ENCODE assay signal across 23 cellular contexts in the genomic region with DNA sequence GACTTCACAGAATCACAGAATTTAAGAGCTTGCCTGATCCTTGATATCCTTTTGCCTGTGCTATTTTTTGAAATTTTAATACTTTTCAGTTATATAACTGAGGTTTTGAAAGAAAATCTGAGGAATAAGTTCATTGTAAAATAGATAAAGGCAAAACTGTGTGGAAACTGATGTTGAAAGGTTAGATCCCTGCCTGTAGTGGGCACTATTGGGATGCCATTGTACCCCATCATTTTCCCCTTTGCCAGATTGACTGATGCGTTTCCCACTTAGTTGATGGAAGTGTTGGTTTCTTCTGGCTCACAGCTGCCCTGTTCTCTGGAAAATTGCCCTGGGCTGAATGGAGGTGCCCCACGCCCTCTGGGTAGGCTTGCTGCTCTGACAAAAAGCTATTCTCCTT.
DNase-seq lines count a peak whose midpoint lies in the region; FAIRE-seq and TF ChIP-seq lines count a peak whose summit lies in the region.
"Had no signal": no experiment of that assay in that cellular context is flagged by ENCODE, and none has a peak within 500 bp of the region (broad histone marks: within the 10 kb centered on the region; RNA-seq: fewer than 3 reads in every experiment).

No MANE protein-coding gene starts in this region.

- no peak overlapping the region for H3K56ac ChIP-seq in H1 (replicated peaks; ENCODE audit: insufficient read length, low read depth, low read length)

- DNase-seq in M059J (ENCODE audit: low read depth) = peak; percentile 4
- no peak for DNase-seq in H1 (ENCODE audit: low read depth in 1 of 2, low spot score in 2 of 2)
- DNase-seq in retinal pigment epithelial cell (ENCODE audit: low read depth) = no peak
- no peak for DNase-seq in activated effector memory CD4-positive, alpha-beta T cell treated with anti-CD3 and anti-CD28 coated beads, Interleukin-2, amount 50 U/mL, for 16 hours
- DNase-seq in NCI-H2081 treated with DMSO at 0.1 percent for 48 hours (lab: John Stamatoyannopoulos, UW) = no peak
- no peak for DNase-seq in NCI-H510A (lab: John Stamatoyannopoulos, UW)
- DNase-seq: activated CD4-positive, alpha-beta T cell treated with anti-CD3 and anti-CD28 coated beads, Interleukin-2, amount 50 U/mL, for 1 hour; activated CD8-positive, alpha-beta memory T cell treated with anti-CD3 and anti-CD28 coated beads, Interleukin-2, amount 50 U/mL, for 48 hours; activated gamma-delta T cell treated with Interleukin-2 at 50 U/mL for 16 hours; amniotic stem cell; central memory CD4-positive, alpha-beta T cell; effector CD4-positive, alpha-beta T cell; GF-D8; Kasumi-1; natural killer cell; NCI-H1417; NCI-H526; OCI-M1; stimulated activated naive CD8-positive, alpha-beta T cell treated with anti-CD3 and anti-CD28 coated beads, Interleukin-15, Interleukin-2, amounts not matched to agents 100 U/mL and 50 U/mL, for 24 hours had no signal

- no peak overlapping the region for H2BK20ac ChIP-seq in H1 (ENCODE audit: low read length)

- H2AFZ ChIP-seq in H1 (ENCODE audit: low read length) = no peak overlapping the region; the same call in 1 of the 2 replicates

- no peak overlapping the region for H3K27ac ChIP-seq in H1 (ENCODE audit: low read depth, low read length)
- H3K27ac ChIP-seq: BLaER1, tibial nerve had no signal

- no peak overlapping the region for H2BK120ac ChIP-seq in H1 (replicated peaks; ENCODE audit: low read depth, low read length)

- H3K18ac ChIP-seq in H1 (ENCODE audit: extremely low read depth, low read length) = no peak overlapping the region

- H2BK5ac ChIP-seq in H1 (ENCODE audit: low read depth, low read length) = no peak overlapping the region

- no peak overlapping the region for H3K14ac ChIP-seq in H1 (ENCODE audit: insufficient read length)

- H3K23me2 ChIP-seq in H1 (ENCODE audit: low read depth, low read length) = no peaks in the 10 kb centered on the region

- H2BK15ac ChIP-seq in H1 (ENCODE audit: low read length) = no peak overlapping the region

- H4K20me1 ChIP-seq in H1 (replicated peaks in 1 of 2; ENCODE audit: control insufficient read depth in 1 of 2, insufficient read depth in 2 of 2, low read length in 2 of 2) = no peaks in the 10 kb centered on the region
- H4K20me1 ChIP-seq: BLaER1 had no signal

- H3K23ac ChIP-seq in H1 (ENCODE audit: insufficient read length) = no peak overlapping the region

- no peak for TF ChIP-seq EP300 in H1 (IDR thresholded peaks at IDR 0.05; ENCODE audit: borderline replicate concordance in 1 of 2, low read depth in 2 of 2, low read length in 2 of 2)

- no peak overlapping the region for H3K9ac ChIP-seq in H1 (replicated peaks in 1 of 4; ENCODE audit: extremely low read depth in 1 of 4, low read depth in 3 of 4, low read length in 3 of 4)
- H3K9ac ChIP-seq: BLaER1 had no signal

- TF ChIP-seq POLR2A in H1 (IDR thresholded peaks at IDR 0.05; ENCODE audit: control extremely low read depth in 1 of 2, low read depth in 2 of 2, low read length in 2 of 2) = no peak

- no peak overlapping the region for H3K4ac ChIP-seq in H1 (replicated peaks; ENCODE audit: insufficient read length, low read depth, low read length)

- CTCF ChIA-PET in H1 (lab: Charles Lee; ENCODE audit: partially characterized antibody) = interaction anchor here (0.6 to 3.7 kb wide), 24 partner anchors 11 to 579 kb away, joined by 3 to 25 read pairs (median 4); no protein-coding TSS in a partner anchor

- H3K36me3 ChIP-seq in H1 (ENCODE audit: control insufficient read depth in 2 of 4, insufficient read depth in 4 of 4, low read length in 3 of 4) = no peaks in the 10 kb centered on the region
- H3K36me3 ChIP-seq: BLaER1 had no signal

- no peak overlapping the region for H4K5ac ChIP-seq in H1 (ENCODE audit: insufficient read length, low read depth, low read length)

- H3K27me3 ChIP-seq in H1 (replicated peaks in 1 of 4; ENCODE audit: control insufficient read depth in 3 of 4, extremely low read depth in 1 of 4, insufficient read depth in 3 of 4, low read length in 3 of 4) = no peaks in the 10 kb centered on the region
- H3K27me3 ChIP-seq: BLaER1, tibial nerve had no signal

- peaks cover 0 to 2% of the 10 kb centered on the region in 2 experiments; a peak in 1 of 4 replicates for H3K9me3 ChIP-seq in H1 (ENCODE audit: insufficient read depth in 2 of 2, low read depth in 1 of 2, low read length in 1 of 2)
- H3K9me3 ChIP-seq: BLaER1, tibial nerve had no signal

- TF ChIP-seq CTCF in GM12872 (IDR thresholded peaks at IDR 0.05; ENCODE audit: insufficient read depth, low read depth, low read length) (peak; percentile 29; the same call in 1 of the 3 replicates), H1 (IDR thresholded peaks at IDR 0.05; ENCODE audit: control extremely low read depth in 1 of 3, insufficient read depth in 1 of 3, low read depth in 1 of 3, low read length in 3 of 3) (peak in 2 of 3 experiments; percentile 18 to 66; a peak in 1 of 4 replicates), retinal pigment epithelial cell (conservative IDR thresholded peaks at IDR 0.05; ENCODE audit: low read depth, low read length) (peak; percentile 17)

- H3K79me1 ChIP-seq in H1 (ENCODE audit: low read depth, low read length) = no peaks in the 10 kb centered on the region

- H4K8ac ChIP-seq in H1 (ENCODE audit: extremely low read depth, insufficient read depth, low read length) = no peak overlapping the region

- H3K79me2 ChIP-seq in H1 (ENCODE audit: control insufficient read depth in 1 of 2, insufficient read depth in 2 of 2, low read length in 2 of 2) = no peaks in the 10 kb centered on the region

- no peak overlapping the region for H4K91ac ChIP-seq in H1 (replicated peaks; ENCODE audit: insufficient read length, low read length)

- no peak overlapping the region for H2AK5ac ChIP-seq in H1 (ENCODE audit: low read depth, low read length)

- POLR2A ChIA-PET in H1 (lab: Charles Lee; ENCODE audit: partially characterized antibody) = no interaction called here

- H3K4me1 ChIP-seq in H1 (replicated peaks in 1 of 4; ENCODE audit: control insufficient read depth in 3 of 4, insufficient read depth in 4 of 4, low read length in 3 of 4) = no peaks in the 10 kb centered on the region
- H3K4me1 ChIP-seq: BLaER1, tibial nerve had no signal

- peak; percentile 61 to 68 for TF ChIP-seq RAD21 in H1 (IDR thresholded peaks at IDR 0.05 in 1 of 2, conservative IDR thresholded peaks at IDR 0.05 in 1 of 2; ENCODE audit: low read depth in 2 of 2, low read length in 2 of 2)

- no peak overlapping the region for H2BK12ac ChIP-seq in H1 (ENCODE audit: low read depth, low read length)

- no peak overlapping the region for H3K4me2 ChIP-seq in H1 (ENCODE audit: insufficient read depth in 1 of 2, low read depth in 2 of 2, low read length in 2 of 2)
- H3K4me2 ChIP-seq: BLaER1 had no signal

- WGBS in H1 (ENCODE audit: extremely low coverage in 1 of 2, insufficient coverage in 1 of 2, insufficient read length in 1 of 2, insufficient replicate concordance in 2 of 2, low coverage in 1 of 2, low lambda C conversion rate in 2 of 2, missing lambda C conversion rate in 1 of 2), 2 experiments = 86% methylated on average over 2 of the region's 2 CpGs; no CpG with 5 or more reads in 1 of the 2 experiments

- H3K4me3 ChIP-seq in H1 (ENCODE audit: extremely low read depth in 1 of 4, insufficient read depth in 2 of 4, low read depth in 3 of 4, low read length in 4 of 4) (no peak overlapping the region), retinal pigment epithelial cell (ENCODE audit: low read length) (no peak overlapping the region)
- H3K4me3 ChIP-seq: BLaER1, tibial nerve had no signal

- peak; percentile 52 for FAIRE-seq in H1 (lab: Jason Lieb, UNC)
- FAIRE-seq: GM18507 had no signal

TF ChIP-seq in H1, 55 proteins besides CTCF, POLR2A, EP300 and RAD21:
- no peak for TF ChIP-seq JUND (IDR thresholded peaks at IDR 0.05; ENCODE audit: low read length)
- TF ChIP-seq CBX8 (IDR thresholded peaks at IDR 0.05; ENCODE audit: borderline replicate concordance, low read depth, low read length) = no peak
- TF ChIP-seq CHD1 (IDR thresholded peaks at IDR 0.05; ENCODE audit: low read depth, low read length) = no peak
- TF ChIP-seq GABPA (IDR thresholded peaks at IDR 0.05; ENCODE audit: borderline replicate concordance, insufficient read depth, low read length) = no peak
- TF ChIP-seq GTF2F1 (IDR thresholded peaks at IDR 0.05; ENCODE audit: borderline replicate concordance, low read depth, low read length) = no peak
- TF ChIP-seq RNF2 (IDR thresholded peaks at IDR 0.05; ENCODE audit: borderline replicate concordance, low read depth, low read length, missing control alignments, poor library complexity, severe bottlenecking) = no peak
- no peak for TF ChIP-seq KDM4A (IDR thresholded peaks at IDR 0.05; ENCODE audit: low read depth, low read length, severe bottlenecking)
- TF ChIP-seq BACH1 (IDR thresholded peaks at IDR 0.05; ENCODE audit: low read length) = no peak
- no peak for TF ChIP-seq JUN (IDR thresholded peaks at IDR 0.05; ENCODE audit: low read depth, low read length)
- TF ChIP-seq CHD2 (IDR thresholded peaks at IDR 0.05; ENCODE audit: low read length) = no peak
TF ChIP-seq in H1: peak in this region for 0.
